In genomic region chr19:55647732-55648656, GRCh38 we compare ENCODE assay signal across 8 cellular contexts. TPM values are rescaled to one million over a fixed set of nuclear protein-coding genes. Genes with fewer than 3 reads are reported as not detected.
DNase-seq lines count a peak whose midpoint lies in the region; ATAC-seq, FAIRE-seq and TF ChIP-seq lines count a peak whose summit lies in the region.

Gene CCDC106, plus strand, starts transcription at chr19:55648212. Its CDS starts 835 bp downstream, at chr19:55649047.

- peak within 1 kb of the TSS; percentile 89 for H3K27ac Mint-ChIP-seq in memory B cell

- no TSS peak for BruUV-seq in endothelial cell of umbilical vein (replicated peaks; lab: Mats Ljungman, UMichigan)

- CTCF ChIA-PET in BJ (lab: Yijun Ruan, JAX): interaction anchor here (0.7 to 2.1 kb wide), 4 partner anchors 16 to 180 kb away, joined by 3 to 14 read pairs (median 6); no protein-coding TSS in a partner anchor
- CTCF ChIA-PET in endothelial cell of umbilical vein (lab: Charles Lee): interaction anchor here (0.8 to 2.1 kb wide), 7 partner anchors 9 to 24 kb away, joined by 3 to 14 read pairs (median 4); no protein-coding TSS in a partner anchor

- peaks cover 18% of the 10 kb centered on the region for H3K79me2 ChIP-seq in endothelial cell of umbilical vein (ENCODE audit: control insufficient read depth, insufficient read depth, low read length)

- H3K9me3 ChIP-seq in endothelial cell of umbilical vein (replicated peaks; ENCODE audit: control insufficient read depth, insufficient read depth, low read length): no peaks in the 10 kb centered on the region
- no peaks in the 10 kb centered on the region for H3K9me3 ChIP-seq in stomach

- 1 to 4% (median 2%) methylated on average over 13 to 89 of the region's 89 CpGs for WGBS in stomach, 5 donors

- TF ChIP-seq CTCF in BJ (IDR thresholded peaks at IDR 0.05; ENCODE audit: insufficient read depth, low read depth, low read length) (no peak), endothelial cell of umbilical vein (IDR thresholded peaks at IDR 0.05; ENCODE audit: extremely low read depth in 1 of 2, insufficient read depth in 1 of 2, low read depth in 1 of 2, low read length in 2 of 2) (no peak), stomach (IDR thresholded peaks at IDR 0.05) (no peak)

- H3K27me3 Mint-ChIP-seq in memory B cell: no peaks in the 10 kb centered on the region

- dilution Hi-C loops in endothelial cell of umbilical vein (cut with MboI; ENCODE audit: extremely low pct_ligation_motif_present, low sequenced_read_pairs): no loop called here

- no peak for TF ChIP-seq POLR2A in endothelial cell of umbilical vein (IDR thresholded peaks at IDR 0.05; ENCODE audit: low read depth, low read length)
- TF ChIP-seq POLR2A in stomach (IDR thresholded peaks at IDR 0.05): no peak

- TF ChIP-seq EP300 in stomach (IDR thresholded peaks at IDR 0.05): no peak

- H3K4me1 Mint-ChIP-seq in memory B cell: peaks cover 44% of the 10 kb centered on the region

- no peak for DNase-seq in BJ (ENCODE audit: low read depth)
- peak; percentile 67 for DNase-seq in NCI-H2196 (lab: John Stamatoyannopoulos, UW; ENCODE audit: unreplicated experiment)
- peak; percentile 81 for DNase-seq in activated CD8-positive, alpha-beta memory T cell treated with anti-CD3 and anti-CD28 coated beads for 24 hours
- DNase-seq in endothelial cell of umbilical vein (ENCODE audit: low read depth, low spot score): peak; percentile 71
- peak; percentile 48 to 75 for DNase-seq in memory B cell (ENCODE audit: low spot score in 2 of 2)
- peak; percentile 64 for DNase-seq in stomach
- no peak for DNase-seq in RKO (ENCODE audit: low spot score)

- no peaks in the 10 kb centered on the region for H4K20me1 ChIP-seq in endothelial cell of umbilical vein (replicated peaks; ENCODE audit: control insufficient read depth, extremely low read depth, insufficient read depth, low read length)

- peak within 1 kb of the TSS; percentile 97 for H3K4me3 Mint-ChIP-seq in memory B cell

- POLR2A ChIA-PET in BJ (lab: Charles Lee) (interaction anchor here (1.3 kb wide), 1 partner anchor 11 kb away, joined by 4 read pairs; no protein-coding TSS in a partner anchor), endothelial cell of umbilical vein (lab: Charles Lee) (no interaction called here)

- intact Hi-C loops in endothelial cell of umbilical vein (cut with micrococcal nuclease) (no loop called here), stomach (cut with DNase I; ENCODE audit: low total_unique reads) (no loop called here)

- H2AFZ ChIP-seq in endothelial cell of umbilical vein (ENCODE audit: low read depth, low read length): peak within 1 kb of the TSS; percentile 97

- H3K4me3 ChIP-seq in BJ (ENCODE audit: low read depth, low read length): peak within 1 kb of the TSS; percentile 86
- H3K4me3 ChIP-seq in endothelial cell of umbilical vein (replicated peaks in 1 of 3; ENCODE audit: insufficient read depth in 1 of 3, low read depth in 1 of 3, low read length in 3 of 3): peak within 1 kb of the TSS; percentile 71 to 82 (median 77)
- H3K4me3 ChIP-seq in stomach: peak within 1 kb of the TSS; percentile 62 to 97 (median 86)

- no peaks in the 10 kb centered on the region for H3K9me3 Mint-ChIP-seq in memory B cell

- H3K27ac ChIP-seq in endothelial cell of umbilical vein (ENCODE audit: insufficient read depth, low read depth, low read length) (no peak within 1 kb of the TSS), stomach (peak within 1 kb of the TSS; percentile 79 to 91 (median 85))

- FAIRE-seq in endothelial cell of umbilical vein (lab: Jason Lieb, UNC): peak; percentile 71

- peaks cover 9% of the 10 kb centered on the region for H3K36me3 Mint-ChIP-seq in memory B cell

- H3K4me2 ChIP-seq in endothelial cell of umbilical vein (ENCODE audit: insufficient read depth, low read length): peak within 1 kb of the TSS; percentile 60

- H3K27me3 ChIP-seq in BJ (ENCODE audit: control insufficient read depth, insufficient read depth, low read length) (no peaks in the 10 kb centered on the region), endothelial cell of umbilical vein (ENCODE audit: control insufficient read depth in 2 of 2, insufficient read depth in 2 of 2, low read length in 2 of 2) (no peaks in the 10 kb centered on the region), stomach (no peaks in the 10 kb centered on the region)

- H3K9ac ChIP-seq in endothelial cell of umbilical vein (replicated peaks; ENCODE audit: extremely low read depth, insufficient read depth, low read length): peak within 1 kb of the TSS; percentile 61

- H3K36me3 ChIP-seq in BJ (ENCODE audit: control insufficient read depth, insufficient read depth, low read length) (peaks cover 7% of the 10 kb centered on the region), endothelial cell of umbilical vein (ENCODE audit: control insufficient read depth in 2 of 2, extremely low read depth in 1 of 2, insufficient read depth in 2 of 2, low read length in 2 of 2) (peaks cover 3 to 12% of the 10 kb centered on the region in 2 experiments), stomach (peaks cover 11 to 44% (median 31%) of the 10 kb centered on the region in 4 donors)

- H3K4me1 ChIP-seq in endothelial cell of umbilical vein (ENCODE audit: control insufficient read depth, extremely low read depth, insufficient read depth, low read length): peaks cover 20% of the 10 kb centered on the region
- peaks cover 32 to 68% (median 59%) of the 10 kb centered on the region in 4 donors for H3K4me1 ChIP-seq in stomach

- no peaks in the 10 kb centered on the region for H3K9me1 ChIP-seq in endothelial cell of umbilical vein (replicated peaks; ENCODE audit: control insufficient read depth, extremely low read depth, insufficient read depth, low read length)

- peak; percentile 34 for ATAC-seq in GM21381 (IDR thresholded peaks at IDR 0.05; ENCODE audit: unreplicated experiment)
- ATAC-seq in memory B cell (ENCODE audit: low read depth): peak; percentile 43

TF ChIP-seq in endothelial cell of umbilical vein, 7 proteins besides CTCF, POLR2A, EP300 and RAD21:
- TF ChIP-seq MYC (IDR thresholded peaks at IDR 0.05; ENCODE audit: low read depth, low read length) (no peak), JUN (IDR thresholded peaks at IDR 0.05; ENCODE audit: borderline replicate concordance, insufficient read depth, insufficient read length, low read depth) (no peak), GATA2 (IDR thresholded peaks at IDR 0.05; ENCODE audit: insufficient read depth, insufficient read length, low read depth, low read length) (no peak), POLR2AphosphoS5 (IDR thresholded peaks at IDR 0.05; ENCODE audit: insufficient read depth, low read depth, low read length) (no peak)

RNA-seq across cellular contexts. Expression of gene CCDC106, which starts in this region (rescaled TPM):
- polyA plus RNA-seq in BJ (2011; rRNA removed) (5.5 and 8.9 TPM in 2 replicates), endothelial cell of umbilical vein (12.0 and 17.8 TPM in 2 replicates), stomach (10 to 100 TPM; 12.0 to 19.4 (median 14.1) TPM)
- 4.2 and 4.5 TPM in 2 replicates for polyA minus RNA-seq in BJ (2011; rRNA and poly(A)+ RNA removed)
- total RNA-seq in endothelial cell of umbilical vein (11.8 and 13.2 TPM in 2 replicates), stomach (10 to 100 TPM in 3 of 5 donors, 1 to 10 TPM in 2; 3.5 to 25.5 (median 13.4) TPM)
- polyA plus RNA-seq in endothelial cell of umbilical vein (2011; cell fraction: cytosol; rRNA removed): 6.7 and 12.5 TPM in 2 replicates
- polyA plus RNA-seq in endothelial cell of umbilical vein (2011; cell fraction: nucleus; rRNA removed): 11.5 and 13.9 TPM in 2 replicates
- 7.3 and 12.6 TPM in 2 replicates for polyA plus RNA-seq in endothelial cell of umbilical vein (2012)
- polyA minus RNA-seq in endothelial cell of umbilical vein: 2.5 and 2.6 TPM in 2 replicates
- polyA minus RNA-seq in endothelial cell of umbilical vein (2011; cell fraction: cytosol; rRNA and poly(A)+ RNA removed): 3.7 TPM
- polyA minus RNA-seq in endothelial cell of umbilical vein (2011; cell fraction: nucleus; rRNA and poly(A)+ RNA removed): 1.5 and 2.7 TPM in 2 replicates

Comparison
In these comparisons a context has a peak if more than half of its experiments do, and no peak if none do; other contexts are left out.
1. DNase-seq: peak in NCI-H2196 (single experiment), activated CD8-positive, alpha-beta memory T cell treated with anti-CD3 and anti-CD28 coated beads for 24 hours (single experiment), endothelial cell of umbilical vein (single experiment), memory B cell (2 of 2) and stomach (single experiment); none in BJ (single experiment) and RKO (single experiment).
2. Peak in every context shown above with its lines, with median percentiles within 50 percentile points of each other: H3K4me3 ChIP-seq.